2 cellular contexts compared by ENCODE assay signal in genomic region chr4:4534515-4535145, GRCh38.
TF ChIP-seq lines count a peak whose summit lies in the region.

No MANE protein-coding gene starts in this region.

TF ChIP-seq in HepG2, 621 proteins besides CTCF, POLR2A, EP300 and RAD21 (continues in another document):
- TF ChIP-seq TCF7 (IDR thresholded peaks at IDR 0.05; ENCODE audit: low read depth), result peak; percentile 45
- TF ChIP-seq ARID5B (CRISPR knock-in tag; IDR thresholded peaks at IDR 0.05), result peak; percentile 26; the same call in 1 of the 2 replicates
- 0 out of 2 replicates have a peak, but pooled peaks have one; percentile 27 for TF ChIP-seq PITX1 (CRISPR knock-in tag; IDR thresholded peaks at IDR 0.05)
- TF ChIP-seq ZNF737 (CRISPR knock-in tag; IDR thresholded peaks at IDR 0.05; ENCODE audit: borderline replicate concordance), result no peak
- 0 out of 2 replicates have a peak, but pooled peaks have one; percentile 12 for TF ChIP-seq CREM (IDR thresholded peaks at IDR 0.05)
- TF ChIP-seq CREM (CRISPR knock-in tag; IDR thresholded peaks at IDR 0.05), result no peak
- no peak for TF ChIP-seq MTF2 (CRISPR knock-in tag; IDR thresholded peaks at IDR 0.05; ENCODE audit: borderline replicate concordance)
- TF ChIP-seq FOXA3 (CRISPR knock-in tag; IDR thresholded peaks at IDR 0.05), result peak; percentile 22; the same call in 1 of the 2 replicates
- peak; percentile 31; the same call in 1 of the 2 replicates for TF ChIP-seq SALL1 (CRISPR knock-in tag; IDR thresholded peaks at IDR 0.05)
- no peak for TF ChIP-seq ERF (CRISPR knock-in tag; IDR thresholded peaks at IDR 0.05)
- TF ChIP-seq, protein P1, sequence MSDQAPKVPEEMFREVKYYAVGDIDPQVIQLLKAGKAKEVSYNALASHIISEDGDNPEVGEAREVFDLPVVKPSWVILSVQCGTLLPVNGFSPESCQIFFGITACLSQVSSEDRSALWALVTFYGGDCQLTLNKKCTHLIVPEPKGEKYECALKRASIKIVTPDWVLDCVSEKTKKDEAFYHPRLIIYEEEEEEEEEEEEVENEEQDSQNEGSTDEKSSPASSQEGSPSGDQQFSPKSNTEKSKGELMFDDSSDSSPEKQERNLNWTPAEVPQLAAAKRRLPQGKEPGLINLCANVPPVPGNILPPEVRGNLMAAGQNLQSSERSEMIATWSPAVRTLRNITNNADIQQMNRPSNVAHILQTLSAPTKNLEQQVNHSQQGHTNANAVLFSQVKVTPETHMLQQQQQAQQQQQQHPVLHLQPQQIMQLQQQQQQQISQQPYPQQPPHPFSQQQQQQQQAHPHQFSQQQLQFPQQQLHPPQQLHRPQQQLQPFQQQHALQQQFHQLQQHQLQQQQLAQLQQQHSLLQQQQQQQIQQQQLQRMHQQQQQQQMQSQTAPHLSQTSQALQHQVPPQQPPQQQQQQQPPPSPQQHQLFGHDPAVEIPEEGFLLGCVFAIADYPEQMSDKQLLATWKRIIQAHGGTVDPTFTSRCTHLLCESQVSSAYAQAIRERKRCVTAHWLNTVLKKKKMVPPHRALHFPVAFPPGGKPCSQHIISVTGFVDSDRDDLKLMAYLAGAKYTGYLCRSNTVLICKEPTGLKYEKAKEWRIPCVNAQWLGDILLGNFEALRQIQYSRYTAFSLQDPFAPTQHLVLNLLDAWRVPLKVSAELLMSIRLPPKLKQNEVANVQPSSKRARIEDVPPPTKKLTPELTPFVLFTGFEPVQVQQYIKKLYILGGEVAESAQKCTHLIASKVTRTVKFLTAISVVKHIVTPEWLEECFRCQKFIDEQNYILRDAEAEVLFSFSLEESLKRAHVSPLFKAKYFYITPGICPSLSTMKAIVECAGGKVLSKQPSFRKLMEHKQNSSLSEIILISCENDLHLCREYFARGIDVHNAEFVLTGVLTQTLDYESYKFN (CRISPR knock-in tag; conservative IDR thresholded peaks at IDR 0.05), result peak; percentile 72
- peak; percentile 45; the same call in 1 of the 2 replicates for TF ChIP-seq ZNF7 (CRISPR knock-in tag; IDR thresholded peaks at IDR 0.05)
- peak; percentile 30; the same call in 1 of the 2 replicates for TF ChIP-seq FOXJ3 (CRISPR knock-in tag; IDR thresholded peaks at IDR 0.05; ENCODE audit: borderline replicate concordance)
- TF ChIP-seq, protein P2, sequence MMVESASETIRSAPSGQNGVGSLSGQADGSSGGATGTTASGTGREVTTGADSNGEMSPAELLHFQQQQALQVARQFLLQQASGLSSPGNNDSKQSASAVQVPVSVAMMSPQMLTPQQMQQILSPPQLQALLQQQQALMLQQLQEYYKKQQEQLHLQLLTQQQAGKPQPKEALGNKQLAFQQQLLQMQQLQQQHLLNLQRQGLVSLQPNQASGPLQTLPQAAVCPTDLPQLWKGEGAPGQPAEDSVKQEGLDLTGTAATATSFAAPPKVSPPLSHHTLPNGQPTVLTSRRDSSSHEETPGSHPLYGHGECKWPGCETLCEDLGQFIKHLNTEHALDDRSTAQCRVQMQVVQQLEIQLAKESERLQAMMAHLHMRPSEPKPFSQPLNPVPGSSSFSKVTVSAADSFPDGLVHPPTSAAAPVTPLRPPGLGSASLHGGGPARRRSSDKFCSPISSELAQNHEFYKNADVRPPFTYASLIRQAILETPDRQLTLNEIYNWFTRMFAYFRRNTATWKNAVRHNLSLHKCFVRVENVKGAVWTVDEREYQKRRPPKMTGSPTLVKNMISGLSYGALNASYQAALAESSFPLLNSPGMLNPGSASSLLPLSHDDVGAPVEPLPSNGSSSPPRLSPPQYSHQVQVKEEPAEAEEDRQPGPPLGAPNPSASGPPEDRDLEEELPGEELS (CRISPR knock-in tag; IDR thresholded peaks at IDR 0.05), result no peak
- TF ChIP-seq KMT2A (CRISPR knock-in tag; IDR thresholded peaks at IDR 0.05), result 0 out of 2 replicates have a peak, but pooled peaks have one; percentile 26

TF ChIP-seq in GM12878, 131 proteins besides CTCF, POLR2A, EP300 and RAD21:
- TF ChIP-seq HCFC1 (IDR thresholded peaks at IDR 0.05; ENCODE audit: low read length), result no peak
- TF ChIP-seq, protein P3, sequence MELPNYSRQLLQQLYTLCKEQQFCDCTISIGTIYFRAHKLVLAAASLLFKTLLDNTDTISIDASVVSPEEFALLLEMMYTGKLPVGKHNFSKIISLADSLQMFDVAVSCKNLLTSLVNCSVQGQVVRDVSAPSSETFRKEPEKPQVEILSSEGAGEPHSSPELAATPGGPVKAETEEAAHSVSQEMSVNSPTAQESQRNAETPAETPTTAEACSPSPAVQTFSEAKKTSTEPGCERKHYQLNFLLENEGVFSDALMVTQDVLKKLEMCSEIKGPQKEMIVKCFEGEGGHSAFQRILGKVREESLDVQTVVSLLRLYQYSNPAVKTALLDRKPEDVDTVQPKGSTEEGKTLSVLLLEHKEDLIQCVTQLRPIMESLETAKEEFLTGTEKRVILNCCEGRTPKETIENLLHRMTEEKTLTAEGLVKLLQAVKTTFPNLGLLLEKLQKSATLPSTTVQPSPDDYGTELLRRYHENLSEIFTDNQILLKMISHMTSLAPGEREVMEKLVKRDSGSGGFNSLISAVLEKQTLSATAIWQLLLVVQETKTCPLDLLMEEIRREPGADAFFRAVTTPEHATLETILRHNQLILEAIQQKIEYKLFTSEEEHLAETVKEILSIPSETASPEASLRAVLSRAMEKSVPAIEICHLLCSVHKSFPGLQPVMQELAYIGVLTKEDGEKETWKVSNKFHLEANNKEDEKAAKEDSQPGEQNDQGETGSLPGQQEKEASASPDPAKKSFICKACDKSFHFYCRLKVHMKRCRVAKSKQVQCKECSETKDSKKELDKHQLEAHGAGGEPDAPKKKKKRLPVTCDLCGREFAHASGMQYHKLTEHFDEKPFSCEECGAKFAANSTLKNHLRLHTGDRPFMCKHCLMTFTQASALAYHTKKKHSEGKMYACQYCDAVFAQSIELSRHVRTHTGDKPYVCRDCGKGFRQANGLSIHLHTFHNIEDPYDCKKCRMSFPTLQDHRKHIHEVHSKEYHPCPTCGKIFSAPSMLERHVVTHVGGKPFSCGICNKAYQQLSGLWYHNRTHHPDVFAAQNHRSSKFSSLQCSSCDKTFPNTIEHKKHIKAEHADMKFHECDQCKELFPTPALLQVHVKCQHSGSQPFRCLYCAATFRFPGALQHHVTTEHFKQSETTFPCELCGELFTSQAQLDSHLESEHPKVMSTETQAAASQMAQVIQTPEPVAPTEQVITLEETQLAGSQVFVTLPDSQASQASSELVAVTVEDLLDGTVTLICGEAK (IDR thresholded peaks at IDR 0.05; ENCODE audit: borderline replicate concordance), result peak; percentile 46
- no peak for TF ChIP-seq WRNIP1 (IDR thresholded peaks at IDR 0.05; ENCODE audit: borderline replicate concordance, low read depth, low read length)
